In genomic region chr16:74743668-74744299, GRCh38 we compare ENCODE assay signal across 10 cellular contexts. TPM values are rescaled to one million over a fixed set of nuclear protein-coding genes. Genes with fewer than 3 reads are reported as not detected.
A peak's percentile ranks its signal among the peaks of the same experiment; 100 is the strongest.
DNase-seq lines count a peak whose midpoint lies in the region; ATAC-seq and TF ChIP-seq lines count a peak whose summit lies in the region.
"Had no signal": no experiment of that assay in that cellular context is flagged by ENCODE, and none has a peak within 500 bp of the region (broad histone marks: within the 10 kb centered on the region; RNA-seq: fewer than 3 reads in every experiment).

No MANE protein-coding gene starts in this region.

- H3K27me3 Mint-ChIP-seq in activated T-helper 17 cell treated with anti-CD3 and anti-CD28 coated beads, Interleukin-2, amount 50 U/mL, for 72 hours: peaks cover 4% of the 10 kb centered on the region
- H3K27me3 Mint-ChIP-seq in activated CD8-positive, alpha-beta T cell treated with anti-CD3 and anti-CD28 coated beads, Interleukin-2, amount 10 ng/mL, durations not matched to agents 7 days and 5 days (ENCODE audit: low read depth): no peaks in the 10 kb centered on the region
- H3K27me3 Mint-ChIP-seq: CD4-positive, alpha-beta T cell had no signal

- no peak overlapping the region for H3K4me3 Mint-ChIP-seq in activated T-helper 17 cell treated with anti-CD3 and anti-CD28 coated beads, Interleukin-2, amount 50 U/mL, for 72 hours
- no peak overlapping the region for H3K4me3 Mint-ChIP-seq in activated CD8-positive, alpha-beta T cell treated with anti-CD3 and anti-CD28 coated beads, Interleukin-2, amount 10 ng/mL, durations not matched to agents 7 days and 5 days
- H3K4me3 Mint-ChIP-seq: CD4-positive, alpha-beta T cell had no signal

- no peaks in the 10 kb centered on the region for H3K4me1 Mint-ChIP-seq in activated T-helper 17 cell treated with anti-CD3 and anti-CD28 coated beads, Interleukin-2, amount 50 U/mL, for 72 hours
- no peaks in the 10 kb centered on the region for H3K4me1 Mint-ChIP-seq in activated CD8-positive, alpha-beta T cell treated with anti-CD3 and anti-CD28 coated beads, Interleukin-2, amount 10 ng/mL, durations not matched to agents 7 days and 5 days (ENCODE audit: low read depth)

- H3K36me3 Mint-ChIP-seq in activated T-helper 17 cell treated with anti-CD3 and anti-CD28 coated beads, Interleukin-2, amount 50 U/mL, for 72 hours (ENCODE audit: low read depth): no peaks in the 10 kb centered on the region
- no peaks in the 10 kb centered on the region for H3K36me3 Mint-ChIP-seq in activated CD8-positive, alpha-beta T cell treated with anti-CD3 and anti-CD28 coated beads, Interleukin-2, amount 10 ng/mL, durations not matched to agents 7 days and 5 days (ENCODE audit: low read depth)

- POLR2A ChIA-PET in A673 (lab: Charles Lee; ENCODE audit: low non-redundant PET): no interaction called here
- POLR2A ChIA-PET in activated CD8-positive, alpha-beta T cell treated with anti-CD3 and anti-CD28 coated beads, Interleukin-2, amount 10 ng/mL, durations not matched to agents 7 days and 5 days (lab: Charles Lee): no interaction called here

- DNase-seq in A673 (ENCODE audit: low spot score): peak; percentile 18
- peak; percentile 60 for DNase-seq in MG63
- peak; percentile 46 for DNase-seq in amniotic stem cell (lab: John Stamatoyannopoulos, UW)
- peak; percentile 81 for DNase-seq in lower lobe of right lung
- no peak for DNase-seq in RPMI8226
- DNase-seq in NCI-H446 (lab: John Stamatoyannopoulos, UW): no peak
- no peak for DNase-seq in activated CD8-positive, alpha-beta T cell treated with anti-CD3 and anti-CD28 coated beads, Interleukin-2, amount 10 ng/mL, durations not matched to agents 7 days and 5 days
- DNase-seq: activated CD4-positive, CD25-positive, alpha-beta regulatory T cell; CD4-positive, alpha-beta T cell had no signal

- no peak overlapping the region for H3K4me3 ChIP-seq in A673 (ENCODE audit: low read depth, low read length, poor library complexity, severe bottlenecking)
- no peak overlapping the region for H3K4me3 ChIP-seq in MG63
- H3K4me3 ChIP-seq in lower lobe of right lung: no peak overlapping the region

- peak; percentile 92 to 96 for ATAC-seq in lower lobe of right lung
- no peak for ATAC-seq in activated T-helper 17 cell treated with anti-CD3 and anti-CD28 coated beads, Interleukin-2, amount 50 U/mL, for 72 hours (replicated peaks)
- no peak for ATAC-seq in activated CD8-positive, alpha-beta T cell treated with anti-CD3 and anti-CD28 coated beads, Interleukin-2, amount 10 ng/mL, durations not matched to agents 7 days and 5 days

- no peak overlapping the region for H3K27ac Mint-ChIP-seq in activated T-helper 17 cell treated with anti-CD3 and anti-CD28 coated beads, Interleukin-2, amount 50 U/mL, for 72 hours
- H3K27ac Mint-ChIP-seq in activated CD8-positive, alpha-beta T cell treated with anti-CD3 and anti-CD28 coated beads, Interleukin-2, amount 10 ng/mL, durations not matched to agents 7 days and 5 days: no peak overlapping the region
- H3K27ac Mint-ChIP-seq: CD4-positive, alpha-beta T cell had no signal

- H3K9me3 ChIP-seq in A673 (ENCODE audit: low read depth, low read length, poor library complexity, severe bottlenecking): no peaks in the 10 kb centered on the region
- H3K9me3 ChIP-seq in MG63: no peaks in the 10 kb centered on the region
- no peaks in the 10 kb centered on the region for H3K9me3 ChIP-seq in lower lobe of right lung

- H3K27me3 ChIP-seq in A673 (replicated peaks; ENCODE audit: insufficient read depth, low read depth, low read length, poor library complexity) (no peaks in the 10 kb centered on the region), MG63 (no peaks in the 10 kb centered on the region), lower lobe of right lung (ENCODE audit: low read depth) (no peaks in the 10 kb centered on the region)

- no peak overlapping the region for H3K27ac ChIP-seq in A673 (ENCODE audit: low read depth, low read length, poor library complexity, severe bottlenecking)
- peak overlapping the region; percentile 57 for H3K27ac ChIP-seq in lower lobe of right lung

- peaks cover 5% of the 10 kb centered on the region for H3K4me1 ChIP-seq in A673 (ENCODE audit: insufficient read depth, low read length, poor library complexity, severe bottlenecking)
- H3K4me1 ChIP-seq in lower lobe of right lung: no peaks in the 10 kb centered on the region

- H3K36me3 ChIP-seq in A673 (ENCODE audit: insufficient read depth, low read length, poor library complexity, severe bottlenecking): no peaks in the 10 kb centered on the region
- H3K36me3 ChIP-seq in MG63: no peaks in the 10 kb centered on the region
- no peaks in the 10 kb centered on the region for H3K36me3 ChIP-seq in lower lobe of right lung

- no TSS peak for BruUV-seq in A673 (replicated peaks; lab: Mats Ljungman, UMichigan)

- no peaks in the 10 kb centered on the region for H3K9me3 Mint-ChIP-seq in activated T-helper 17 cell treated with anti-CD3 and anti-CD28 coated beads, Interleukin-2, amount 50 U/mL, for 72 hours
- no peaks in the 10 kb centered on the region for H3K9me3 Mint-ChIP-seq in activated CD8-positive, alpha-beta T cell treated with anti-CD3 and anti-CD28 coated beads, Interleukin-2, amount 10 ng/mL, durations not matched to agents 7 days and 5 days (ENCODE audit: insufficient read depth)
- H3K9me3 Mint-ChIP-seq: CD4-positive, alpha-beta T cell had no signal

- no peak for TF ChIP-seq CTCF in A673 (conservative IDR thresholded peaks at IDR 0.05; ENCODE audit: low read depth, low read length)
- TF ChIP-seq CTCF in lower lobe of right lung (IDR thresholded peaks at IDR 0.05): no peak

- intact Hi-C loops in A673 (cut with micrococcal nuclease; ENCODE audit: unreplicated experiment): no loop called here
- intact Hi-C loops in lower lobe of right lung (cut with DNase I): no loop called here

- CTCF ChIA-PET in A673 (lab: Charles Lee): no interaction called here
- CTCF ChIA-PET in activated CD8-positive, alpha-beta T cell treated with anti-CD3 and anti-CD28 coated beads, Interleukin-2, amount 10 ng/mL, durations not matched to agents 7 days and 5 days (lab: Charles Lee): interaction anchor here (1.0 kb wide), 1 partner anchor 33 kb away, joined by 3 read pairs; no protein-coding TSS in a partner anchor

RNA-seq across cellular contexts. Expression of gene FA2H, which starts 30.8 kb away (rescaled TPM):
- total RNA-seq in A673 (2021) (not detected in 2 replicates), lower lobe of right lung (2.5 TPM)
- not detected in 2 replicates for total RNA-seq in MG63 (2014; rRNA removed; shearing (Covaris generic); ENCODE audit: low replicate concordance)
- total RNA-seq in activated T-helper 17 cell treated with anti-CD3 and anti-CD28 coated beads, Interleukin-2, amount 50 U/mL, for 72 hours: under 1 TPM in 1 of 2 donors, not detected in 1; 0.19 TPM
- not detected for total RNA-seq in activated CD8-positive, alpha-beta T cell treated with anti-CD3 and anti-CD28 coated beads, Interleukin-2, amount 10 ng/mL, durations not matched to agents 7 days and 5 days
- total RNA-seq: CD4-positive, alpha-beta T cell had no signal

RNA-seq across cellular contexts. Expression of gene MLKL, which starts 43.1 kb away (rescaled TPM):
- total RNA-seq in A673 (2021) (3.4 and 5.5 TPM in 2 replicates), lower lobe of right lung (36.7 TPM)
- total RNA-seq in MG63 (2014; rRNA removed; shearing (Covaris generic); ENCODE audit: low replicate concordance): 2.8 and 8.3 TPM in 2 replicates
- total RNA-seq in activated T-helper 17 cell treated with anti-CD3 and anti-CD28 coated beads, Interleukin-2, amount 50 U/mL, for 72 hours: 10 to 100 TPM; 25.6 to 35.6 TPM
- 10 to 100 TPM; 29.5 to 31.3 TPM for total RNA-seq in activated CD8-positive, alpha-beta T cell treated with anti-CD3 and anti-CD28 coated beads, Interleukin-2, amount 10 ng/mL, durations not matched to agents 7 days and 5 days

Comparison
In these comparisons a context has a peak if more than half of its experiments do, and no peak if none do; other contexts are left out.
1. DNase-seq: peak in A673 (single experiment), MG63 (single experiment), amniotic stem cell (single experiment) and lower lobe of right lung (single experiment); none in RPMI8226 (single experiment), NCI-H446 (0 of 2) and activated CD8-positive, alpha-beta T cell treated with anti-CD3 and anti-CD28 coated beads, Interleukin-2, amount 10 ng/mL, durations not matched to agents 7 days and 5 days (single experiment).
2. ATAC-seq: peak in lower lobe of right lung (2 of 2); none in activated T-helper 17 cell treated with anti-CD3 and anti-CD28 coated beads, Interleukin-2, amount 50 U/mL, for 72 hours (single experiment) and activated CD8-positive, alpha-beta T cell treated with anti-CD3 and anti-CD28 coated beads, Interleukin-2, amount 10 ng/mL, durations not matched to agents 7 days and 5 days (single experiment).